ENCODE assay signal across 8 cellular contexts in genomic region chr14:74257078-74257987, GRCh38. TPM values are rescaled to one million over a fixed set of nuclear protein-coding genes. Genes with fewer than 3 reads are reported as not detected.
DNase-seq lines count a peak whose midpoint lies in the region; ATAC-seq lines count a peak whose summit lies in the region.

No MANE protein-coding gene starts in this region.

- no peak overlapping the region for H3K27ac Mint-ChIP-seq in activated CD4-positive, alpha-beta memory T cell treated with anti-CD3 and anti-CD28 coated beads for 36 hours

- H3K4me1 ChIP-seq in effector memory CD4-positive, alpha-beta T cell (ENCODE audit: control insufficient read depth, insufficient read depth, low read length, poor library complexity, severe bottlenecking), result peaks cover 12% of the 10 kb centered on the region

- intact Hi-C loops in activated CD4-positive, alpha-beta memory T cell treated with anti-CD3 and anti-CD28 coated beads for 36 hours (cut with micrococcal nuclease), result loop anchor here (10.0 kb wide), 1 partner anchor 173 kb away; the partner anchor contains the start of genes ALDH6A1 and LIN52

- peak; percentile 58 for ATAC-seq in HG02588 (IDR thresholded peaks at IDR 0.05; ENCODE audit: unreplicated experiment)

- H3K27me3 Mint-ChIP-seq in activated CD4-positive, alpha-beta memory T cell treated with anti-CD3 and anti-CD28 coated beads for 36 hours, result peaks cover 8% of the 10 kb centered on the region

- CTCF ChIA-PET in activated CD4-positive, alpha-beta memory T cell treated with anti-CD3 and anti-CD28 coated beads for 36 hours (lab: Charles Lee), result interaction anchor here (0.6 to 2.2 kb wide), 15 partner anchors 11 to 395 kb away, joined by 3 to 10 read pairs (median 4); partner anchors contain the start of gene VSX2

- no peak overlapping the region for H3K27ac ChIP-seq in effector memory CD4-positive, alpha-beta T cell (ENCODE audit: insufficient read depth, low read length, poor library complexity, severe bottlenecking)

- peak; percentile 87 for DNase-seq in DMS 273 (lab: John Stamatoyannopoulos, UW; ENCODE audit: unreplicated experiment)
- peak; percentile 62 for DNase-seq in NCI-H2227 (lab: John Stamatoyannopoulos, UW; ENCODE audit: unreplicated experiment)
- DNase-seq in activated CD4-positive, alpha-beta memory T cell treated with anti-CD3 and anti-CD28 coated beads for 36 hours, result peak; percentile 74
- peak; percentile 14 to 35 (median 30) for DNase-seq in effector memory CD4-positive, alpha-beta T cell
- DNase-seq in midbrain (lab: John Stamatoyannopoulos, UW), result peak; percentile 45
- peak; percentile 24 to 51 for DNase-seq in stimulated activated CD8-positive, alpha-beta memory T cell treated with anti-CD3 and anti-CD28 coated beads, Interleukin-15, amount 100 ng/mL, for 48 hours (ENCODE audit: low read depth in 2 of 2)
- no peak for DNase-seq in SKM-1 treated with dmso at 0.1 percent for 144 hours (lab: John Stamatoyannopoulos, UW; ENCODE audit: unreplicated experiment)

- H3K9me3 Mint-ChIP-seq in activated CD4-positive, alpha-beta memory T cell treated with anti-CD3 and anti-CD28 coated beads for 36 hours, result no peaks in the 10 kb centered on the region

- peak overlapping the region; percentile 75 for H3K4me3 Mint-ChIP-seq in activated CD4-positive, alpha-beta memory T cell treated with anti-CD3 and anti-CD28 coated beads for 36 hours

- H3K36me3 Mint-ChIP-seq in activated CD4-positive, alpha-beta memory T cell treated with anti-CD3 and anti-CD28 coated beads for 36 hours, result no peaks in the 10 kb centered on the region

- POLR2A ChIA-PET in activated CD4-positive, alpha-beta memory T cell treated with anti-CD3 and anti-CD28 coated beads for 36 hours (lab: Charles Lee), result no interaction called here

- H3K36me3 ChIP-seq in effector memory CD4-positive, alpha-beta T cell (ENCODE audit: control insufficient read depth, insufficient read depth, low read length), result no peaks in the 10 kb centered on the region

- H3K27me3 ChIP-seq in effector memory CD4-positive, alpha-beta T cell (replicated peaks; ENCODE audit: control insufficient read depth, insufficient read depth, low read length, poor library complexity, severe bottlenecking), result peaks cover 8% of the 10 kb centered on the region

- H3K4me1 Mint-ChIP-seq in activated CD4-positive, alpha-beta memory T cell treated with anti-CD3 and anti-CD28 coated beads for 36 hours (ENCODE audit: low read depth), result peaks cover 4% of the 10 kb centered on the region

- H3K4me3 ChIP-seq in effector memory CD4-positive, alpha-beta T cell (ENCODE audit: insufficient read depth, low read depth, low read length, poor library complexity, severe bottlenecking), result peak overlapping the region; percentile 66

- no peaks in the 10 kb centered on the region for H3K9me3 ChIP-seq in effector memory CD4-positive, alpha-beta T cell (ENCODE audit: control insufficient read depth, low read length)

RNA-seq across cellular contexts. Expression of gene VSX2, which starts 18.1 kb away (rescaled TPM):
- not detected for total RNA-seq in activated CD4-positive, alpha-beta memory T cell treated with anti-CD3 and anti-CD28 coated beads for 36 hours

RNA-seq across cellular contexts. Expression of gene ABCD4, which starts 45.4 kb away (rescaled TPM):
- 10 to 100 TPM; 42.7 to 47.7 TPM for total RNA-seq in activated CD4-positive, alpha-beta memory T cell treated with anti-CD3 and anti-CD28 coated beads for 36 hours
